ENCODE assay signal across 20 cellular contexts in the genomic region with DNA sequence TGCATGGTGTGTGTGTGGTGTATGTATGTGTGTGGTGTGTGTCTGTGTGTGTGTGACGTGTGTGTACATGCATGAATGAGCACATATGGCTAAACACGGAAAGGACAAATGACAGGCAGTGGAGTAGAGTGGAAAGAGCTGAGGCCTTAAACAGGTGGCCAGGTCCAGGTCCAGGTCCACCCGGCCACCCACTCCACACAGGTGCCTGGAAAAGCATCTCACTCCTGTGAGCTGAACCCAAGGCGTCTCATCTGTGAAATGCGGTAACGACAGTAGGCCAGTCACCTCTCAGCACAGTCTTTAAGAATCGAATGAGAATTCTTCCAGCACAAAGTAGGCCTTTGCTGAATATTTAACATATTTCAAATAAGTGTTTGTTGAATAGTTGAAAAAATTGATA. TPM values are rescaled to one million over a fixed set of nuclear protein-coding genes. Genes with fewer than 3 reads are reported as not detected.
A peak's percentile ranks its signal among the peaks of the same experiment; 100 is the strongest.
DNase-seq lines count a peak whose midpoint lies in the region; ATAC-seq, FAIRE-seq and TF ChIP-seq lines count a peak whose summit lies in the region.
"Had no signal": no experiment of that assay in that cellular context is flagged by ENCODE, and none has a peak within 500 bp of the region (broad histone marks: within the 10 kb centered on the region; RNA-seq: fewer than 3 reads in every experiment).

No MANE protein-coding gene starts in this region.

- H3K4me1 ChIP-seq in H9 (ENCODE audit: insufficient read depth, low read length) (no peaks in the 10 kb centered on the region; the same call in 1 of the 2 replicates), kidney (ENCODE audit: control insufficient read depth in 1 of 2, insufficient read depth in 1 of 2, low read depth in 1 of 2, low read length in 2 of 2) (no peaks in the 10 kb centered on the region), smooth muscle cell (ENCODE audit: low read depth) (no peaks in the 10 kb centered on the region), esophagus squamous epithelium (no peaks in the 10 kb centered on the region)
- H3K4me1 ChIP-seq: BE2C had no signal

- ATAC-seq in GM21360 (IDR thresholded peaks at IDR 0.05; ENCODE audit: unreplicated experiment) = no peak
- ATAC-seq in HG02973 (IDR thresholded peaks at IDR 0.05; ENCODE audit: unreplicated experiment) = no peak
- no peak for ATAC-seq in HG03442 (IDR thresholded peaks at IDR 0.05; ENCODE audit: unreplicated experiment)
- ATAC-seq: CD8-positive, alpha-beta T cell; K562 had no signal

- no peak for TF ChIP-seq POLR2A in esophagus squamous epithelium (IDR thresholded peaks at IDR 0.05)

- no peaks in the 10 kb centered on the region for H3K9me3 Mint-ChIP-seq in H9
- H3K9me3 Mint-ChIP-seq: CD14-positive monocyte; CD8-positive, alpha-beta T cell had no signal

- H2AFZ ChIP-seq in H9 (ENCODE audit: low read length) = no peak overlapping the region
- no peak overlapping the region for H2AFZ ChIP-seq in smooth muscle cell (ENCODE audit: low read depth)

- TF ChIP-seq CTCF in H9 (conservative IDR thresholded peaks at IDR 0.05) (no peak), bronchial epithelial cell (IDR thresholded peaks at IDR 0.05; ENCODE audit: insufficient read depth, low read length, severe bottlenecking) (no peak), kidney (IDR thresholded peaks at IDR 0.05; ENCODE audit: borderline replicate concordance, extremely low read depth, insufficient read depth) (no peak), smooth muscle cell (IDR thresholded peaks at IDR 0.05; ENCODE audit: borderline replicate concordance, insufficient read depth, poor library complexity, severe bottlenecking) (no peak), esophagus squamous epithelium (IDR thresholded peaks at IDR 0.05) (no peak)

- H3K36me3 ChIP-seq in bronchial epithelial cell (ENCODE audit: control insufficient read depth, insufficient read depth, low read length) = no peaks in the 10 kb centered on the region
- no peaks in the 10 kb centered on the region for H3K36me3 ChIP-seq in kidney (ENCODE audit: control insufficient read depth in 1 of 2, insufficient read depth in 2 of 2, low read length in 2 of 2)
- H3K36me3 ChIP-seq in smooth muscle cell (ENCODE audit: low read depth) = no peaks in the 10 kb centered on the region
- no peaks in the 10 kb centered on the region for H3K36me3 ChIP-seq in esophagus squamous epithelium
- H3K36me3 ChIP-seq: BE2C had no signal

- no peak overlapping the region for H3K18ac ChIP-seq in H9 (ENCODE audit: insufficient read length, low read depth, low read length)

- H3K79me1 ChIP-seq in H9 (ENCODE audit: insufficient read depth, low read depth, low read length, poor library complexity, severe bottlenecking) = no peaks in the 10 kb centered on the region

- H2BK12ac ChIP-seq in H9 (ENCODE audit: insufficient read length, low read depth, low read length) = no peak overlapping the region

- H3K4me3 ChIP-seq in bronchial epithelial cell (ENCODE audit: low read depth, low read length) (no peak overlapping the region), kidney (ENCODE audit: low read length in 2 of 2) (no peak overlapping the region), smooth muscle cell (no peak overlapping the region), esophagus squamous epithelium (no peak overlapping the region)
- H3K4me3 ChIP-seq: A549, K562 had no signal

- H3K79me2 ChIP-seq in H9 (ENCODE audit: insufficient read depth, low read length) = no peaks in the 10 kb centered on the region
- H3K79me2 ChIP-seq in smooth muscle cell (ENCODE audit: low read depth) = no peaks in the 10 kb centered on the region

- no CpG with 5 or more reads among the region's 7 CpGs for WGBS in H9 (ENCODE audit: extremely low coverage, insufficient read length, low lambda C conversion rate)
- 84% methylated on average over 7 of the region's 7 CpGs for WGBS in smooth muscle cell (ENCODE audit: low lambda C conversion rate)
- WGBS in esophagus squamous epithelium, 2 donors = 76 to 82% methylated on average over 7 of the region's 7 CpGs

- no peak overlapping the region for H4K8ac ChIP-seq in H9 (replicated peaks; ENCODE audit: insufficient read length, low read depth, low read length)

- H3K9me3 ChIP-seq in H9 (ENCODE audit: control insufficient read depth, low read depth, low read length) (no peaks in the 10 kb centered on the region), kidney (ENCODE audit: control insufficient read depth in 1 of 2, low read length in 2 of 2) (no peaks in the 10 kb centered on the region), smooth muscle cell (replicated peaks; ENCODE audit: low read depth) (no peaks in the 10 kb centered on the region), esophagus squamous epithelium (no peaks in the 10 kb centered on the region)
- H3K9me3 ChIP-seq: A549, BE2C had no signal

- no peak overlapping the region for H3K23ac ChIP-seq in H9 (ENCODE audit: insufficient read length, low read depth, low read length)

- FAIRE-seq in bronchial epithelial cell (lab: Jason Lieb, UNC) (peak; percentile 82), kidney (lab: Jason Lieb, UNC) (no peak)
- FAIRE-seq: A549, D721Med, GM12892 had no signal

- no peak overlapping the region for H3K4me3 Mint-ChIP-seq in H9
- H3K4me3 Mint-ChIP-seq: CD14-positive monocyte; CD8-positive, alpha-beta T cell had no signal

- H2BK15ac ChIP-seq in H9 (ENCODE audit: low read depth, low read length) = no peak overlapping the region

- H2BK20ac ChIP-seq in H9 (ENCODE audit: low read depth, low read length, poor library complexity, severe bottlenecking) = no peak overlapping the region

- H3K4me2 ChIP-seq in H9 (ENCODE audit: insufficient read depth, insufficient read length, low read length) (no peak overlapping the region), smooth muscle cell (no peak overlapping the region)
- H3K4me2 ChIP-seq: A549 had no signal

- H3K4me1 Mint-ChIP-seq in H9 = peaks cover 14 to 26% of the 10 kb centered on the region in 2 experiments

- H3K36me3 Mint-ChIP-seq in H9 (ENCODE audit: insufficient read depth in 1 of 3, low read depth in 3 of 3) = no peaks in the 10 kb centered on the region; a peak in 1 of 7 replicates

- H4K5ac ChIP-seq in H9 (ENCODE audit: insufficient read length, low read depth, low read length) = peak overlapping the region; percentile 6

- no peak overlapping the region for H3K9ac ChIP-seq in H9 (ENCODE audit: extremely low read depth, insufficient read length, low read length)
- H3K9ac ChIP-seq in kidney (ENCODE audit: low read length in 2 of 2) = no peak overlapping the region
- H3K9ac ChIP-seq in smooth muscle cell (ENCODE audit: low read depth) = no peak overlapping the region

- H3K27ac ChIP-seq in H9 (ENCODE audit: insufficient read length, low read depth, low read length) (no peak overlapping the region), kidney (ENCODE audit: low read depth in 2 of 2, low read length in 2 of 2) (no peak overlapping the region), smooth muscle cell (ENCODE audit: low read depth) (peak overlapping the region; percentile 26), esophagus squamous epithelium (no peak overlapping the region)

- no peaks in the 10 kb centered on the region for H3F3A ChIP-seq in smooth muscle cell (ENCODE audit: low read depth)

- no peak overlapping the region for H2BK120ac ChIP-seq in H9 (ENCODE audit: low read depth, low read length, poor library complexity, severe bottlenecking)

- peak overlapping the region; percentile 38 for H3K56ac ChIP-seq in H9 (ENCODE audit: insufficient read length, low read depth, low read length)

- no peak overlapping the region for H4K91ac ChIP-seq in H9 (ENCODE audit: insufficient read length, low read depth, low read length)

- no peak overlapping the region for H2BK5ac ChIP-seq in H9 (ENCODE audit: insufficient read length, low read length)

- DNase-seq in H9 (no peak), bronchial epithelial cell (ENCODE audit: low read depth) (no peak), kidney (peak; percentile 8), smooth muscle cell (lab: John Stamatoyannopoulos, UW; ENCODE audit: unreplicated experiment) (no peak), esophagus squamous epithelium (lab: John Stamatoyannopoulos, UW) (no peak)
- DNase-seq: BE2C; CD8-positive, alpha-beta T cell; COR-L47; DMS153; DND-41; GDM1; H7 had no signal

- no peak overlapping the region for H3K4ac ChIP-seq in H9 (ENCODE audit: low read depth, low read length)

- H3K27me3 Mint-ChIP-seq in H9 (ENCODE audit: low read depth) = no peaks in the 10 kb centered on the region

- H4K20me1 ChIP-seq in H9 (ENCODE audit: control insufficient read depth, insufficient read depth, insufficient read length) (no peaks in the 10 kb centered on the region), smooth muscle cell (ENCODE audit: low read depth) (no peaks in the 10 kb centered on the region)

- intact Hi-C loops in kidney (cut with DNase I) (no loop called here), esophagus squamous epithelium (cut with DNase I) (no loop called here)

- H3K27ac Mint-ChIP-seq in H9 = no peak overlapping the region
- H3K27ac Mint-ChIP-seq: CD14-positive monocyte; CD8-positive, alpha-beta T cell had no signal

- H3K27me3 ChIP-seq in H9 (ENCODE audit: insufficient read depth, low read length) = no peaks in the 10 kb centered on the region
- no peaks in the 10 kb centered on the region for H3K27me3 ChIP-seq in bronchial epithelial cell (ENCODE audit: control insufficient read depth, insufficient read depth, low read length)
- no peaks in the 10 kb centered on the region for H3K27me3 ChIP-seq in smooth muscle cell (ENCODE audit: low read depth)
- no peaks in the 10 kb centered on the region for H3K27me3 ChIP-seq in esophagus squamous epithelium
- H3K27me3 ChIP-seq: BE2C had no signal

- no peaks in the 10 kb centered on the region for H3K23me2 ChIP-seq in H9 (ENCODE audit: insufficient read length, low read depth, low read length, poor library complexity, severe bottlenecking)

- no peak overlapping the region for H3K14ac ChIP-seq in H9 (ENCODE audit: insufficient read depth, low read length)

- no peak overlapping the region for H3T11ph ChIP-seq in H9 (ENCODE audit: low read length)

- H2AK5ac ChIP-seq in H9 (ENCODE audit: insufficient read length, low read length) = no peak overlapping the region

RNA-seq across cellular contexts. Expression of gene ATP10A, which starts 58.7 kb away (rescaled TPM):
- total RNA-seq in H9 (2021) (3.9 and 4.4 TPM in 2 replicates), bronchial epithelial cell (0.26 and 1.8 TPM in 2 replicates), kidney (6.8 TPM), smooth muscle cell (10.6 and 25.7 TPM in 2 replicates), esophagus squamous epithelium (1 to 10 TPM in 3 of 4 donors, under 1 TPM in 1; 0.88 to 6.3 (median 1.9) TPM)
- polyA plus RNA-seq in kidney (ENCODE audit: insufficient read depth, low read depth, low replicate concordance) (4.0 TPM), smooth muscle cell (6.6 and 12.3 TPM in 2 replicates)
- polyA plus RNA-seq: K562 had no signal
